In the genomic region with DNA sequence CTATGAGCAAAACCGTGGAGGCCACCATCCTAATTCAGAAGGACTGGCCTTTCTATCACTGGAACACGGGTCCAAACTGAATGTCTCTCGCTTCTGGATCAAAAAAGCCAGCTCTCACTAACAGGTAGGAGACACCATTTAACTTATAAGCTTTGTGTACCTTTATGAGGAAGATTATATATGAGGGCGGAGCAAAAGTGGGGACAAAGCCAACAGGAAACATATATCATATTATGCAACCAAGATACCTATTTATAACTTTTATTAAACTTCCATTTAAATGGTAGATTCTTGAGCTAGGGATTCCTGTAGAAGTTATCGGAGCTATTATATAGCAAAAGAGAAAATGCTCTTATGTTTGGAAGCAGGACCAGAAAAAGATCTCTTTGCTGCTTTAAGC, we compare ENCODE assay signal across 20 cellular contexts.
DNase-seq lines count a peak whose midpoint lies in the region; ATAC-seq and TF ChIP-seq lines count a peak whose summit lies in the region.
"Had no signal": no experiment of that assay in that cellular context is flagged by ENCODE, and none has a peak within 500 bp of the region (broad histone marks: within the 10 kb centered on the region; RNA-seq: fewer than 3 reads in every experiment).

No MANE protein-coding gene starts in this region.

- H3K36me3 ChIP-seq in BLaER1 = no peaks in the 10 kb centered on the region
- H3K36me3 ChIP-seq in mucosa of descending colon (ENCODE audit: low read depth) = no peaks in the 10 kb centered on the region
- H3K36me3 ChIP-seq: ascending aorta, ovary, thoracic aorta had no signal

- peak overlapping the region; percentile 91 for H3K27ac ChIP-seq in BLaER1
- H3K27ac ChIP-seq: ascending aorta, ovary, thoracic aorta had no signal

- H3K27me3 ChIP-seq in BLaER1 = no peaks in the 10 kb centered on the region
- H3K27me3 ChIP-seq: ascending aorta, ovary had no signal

- H3K36me3 Mint-ChIP-seq in WTC11 = no peaks in the 10 kb centered on the region

- POLR2A ChIA-PET in WTC11 (lab: Charles Lee) (interaction anchor here (0.8 to 1.3 kb wide), 2 partner anchors 11 to 19 kb away, joined by 3 read pairs; no protein-coding TSS in a partner anchor), HEK293T (lab: Yijun Ruan, JAX) (interaction anchor here (1.1 to 1.5 kb wide), 2 partner anchors 10 to 191 kb away, joined by 3 read pairs; a partner anchor contains a TSS)

- TF ChIP-seq CTCF in LNCaP clone FGC (IDR thresholded peaks at IDR 0.05; ENCODE audit: control insufficient read depth, extremely low read depth, insufficient read depth) = no peak
- no peak for TF ChIP-seq CTCF in WTC11 (IDR thresholded peaks at IDR 0.05)
- no peak for TF ChIP-seq CTCF in mucosa of descending colon (IDR thresholded peaks at IDR 0.05)

- no peaks in the 10 kb centered on the region for H4K20me1 ChIP-seq in BLaER1

- DNase-seq in LNCaP clone FGC (ENCODE audit: low read depth) (peak; percentile 55), WTC11 (ENCODE audit: low spot score) (no peak), mucosa of descending colon (peak in 1 of 3 donors; percentile 69), superior temporal gyrus (ENCODE audit: extremely low spot score) (no peak), HEK293T (ENCODE audit: extremely low spot score) (no peak), GM03348 (ENCODE audit: low spot score) (no peak), kidney tubule cell (ENCODE audit: low spot score) (no peak)
- DNase-seq: activated CD4-positive, alpha-beta T cell treated with anti-CD3 and anti-CD28 coated beads, Interleukin-2, amount 50 U/mL, for 4 hours; C1 segment of cervical spinal cord; effector CD8-positive, alpha-beta T cell; foreskin melanocyte; mesendoderm; NCI-H146; NCI-H524; ovary; stimulated activated CD4-positive, alpha-beta T cell treated with anti-CD3 and anti-CD28 coated beads, Interleukin-12 subunit alpha, Interleukin-12 subunit beta, amount 100 ng/mL, for 4 hours had no signal

- H3K9me3 ChIP-seq in BLaER1 (no peaks in the 10 kb centered on the region), mucosa of descending colon (no peaks in the 10 kb centered on the region)
- H3K9me3 ChIP-seq: ascending aorta, ovary, thoracic aorta had no signal

- peak overlapping the region; percentile 26; the same call in 1 of the 2 replicates for H3K27ac Mint-ChIP-seq in WTC11
- H3K27ac Mint-ChIP-seq: activated T-helper 1 cell treated with anti-CD3 and anti-CD28 coated beads, Interleukin-12 subunit alpha, Interleukin-12 subunit beta, Interleukin-2, Interleukin-4 antibody, amounts not matched to agents 30 ng/mL and 10 ng/mL and 1 ng/mL, durations not matched to agents 14 hours and 24 hours and 36 hours had no signal

- intact Hi-C loops in mucosa of descending colon (cut with DNase I, micrococcal nuclease) = no loop called here

- H3K4me3 Mint-ChIP-seq in WTC11 = no peak overlapping the region
- H3K4me3 Mint-ChIP-seq: activated T-helper 1 cell treated with anti-CD3 and anti-CD28 coated beads, Interleukin-12 subunit alpha, Interleukin-12 subunit beta, Interleukin-2, Interleukin-4 antibody, amounts not matched to agents 30 ng/mL and 10 ng/mL and 1 ng/mL, durations not matched to agents 14 hours and 24 hours and 36 hours had no signal

- CTCF ChIA-PET in WTC11 (lab: Charles Lee) (interaction anchor here (0.9 to 5.8 kb wide), 8 partner anchors 10 to 286 kb away, joined by 3 to 20 read pairs (median 4); no protein-coding TSS in a partner anchor), HEK293T (lab: Yijun Ruan, JAX) (interaction anchor here (0.6 to 1.3 kb wide), 4 partner anchors 14 to 100 kb away, joined by 3 to 6 read pairs (median 3); no protein-coding TSS in a partner anchor)

- H3K27me3 Mint-ChIP-seq in WTC11 (ENCODE audit: low read depth) = no peaks in the 10 kb centered on the region

- peak overlapping the region; percentile 66 for H3K9ac ChIP-seq in BLaER1

- ATAC-seq in WTC11 (no peak), mucosa of descending colon (peak; percentile 77)

- H3K4me3 ChIP-seq in BLaER1 = peak overlapping the region; percentile 48
- H3K4me3 ChIP-seq in LNCaP clone FGC (ENCODE audit: low read depth, low read length) = no peak overlapping the region
- no peak overlapping the region for H3K4me3 ChIP-seq in mucosa of descending colon
- H3K4me3 ChIP-seq: ascending aorta, ovary, thoracic aorta had no signal

- H3K4me2 ChIP-seq in BLaER1 = peak overlapping the region; percentile 80

- H3K4me1 Mint-ChIP-seq in WTC11 = peaks cover 66% of the 10 kb centered on the region

- H3K4me1 ChIP-seq in BLaER1 = peaks cover 59% of the 10 kb centered on the region
- peaks cover 28% of the 10 kb centered on the region for H3K4me1 ChIP-seq in mucosa of descending colon (ENCODE audit: low read depth)
- H3K4me1 ChIP-seq: ascending aorta had no signal

- no peaks in the 10 kb centered on the region for H3K9me3 Mint-ChIP-seq in WTC11
- H3K9me3 Mint-ChIP-seq: activated T-helper 1 cell treated with anti-CD3 and anti-CD28 coated beads, Interleukin-12 subunit alpha, Interleukin-12 subunit beta, Interleukin-2, Interleukin-4 antibody, amounts not matched to agents 30 ng/mL and 10 ng/mL and 1 ng/mL, durations not matched to agents 14 hours and 24 hours and 36 hours had no signal

TF ChIP-seq in WTC11, 78 proteins besides CTCF, POLR2A, EP300 and RAD21 (continues in another document):
- TF ChIP-seq, protein P1, sequence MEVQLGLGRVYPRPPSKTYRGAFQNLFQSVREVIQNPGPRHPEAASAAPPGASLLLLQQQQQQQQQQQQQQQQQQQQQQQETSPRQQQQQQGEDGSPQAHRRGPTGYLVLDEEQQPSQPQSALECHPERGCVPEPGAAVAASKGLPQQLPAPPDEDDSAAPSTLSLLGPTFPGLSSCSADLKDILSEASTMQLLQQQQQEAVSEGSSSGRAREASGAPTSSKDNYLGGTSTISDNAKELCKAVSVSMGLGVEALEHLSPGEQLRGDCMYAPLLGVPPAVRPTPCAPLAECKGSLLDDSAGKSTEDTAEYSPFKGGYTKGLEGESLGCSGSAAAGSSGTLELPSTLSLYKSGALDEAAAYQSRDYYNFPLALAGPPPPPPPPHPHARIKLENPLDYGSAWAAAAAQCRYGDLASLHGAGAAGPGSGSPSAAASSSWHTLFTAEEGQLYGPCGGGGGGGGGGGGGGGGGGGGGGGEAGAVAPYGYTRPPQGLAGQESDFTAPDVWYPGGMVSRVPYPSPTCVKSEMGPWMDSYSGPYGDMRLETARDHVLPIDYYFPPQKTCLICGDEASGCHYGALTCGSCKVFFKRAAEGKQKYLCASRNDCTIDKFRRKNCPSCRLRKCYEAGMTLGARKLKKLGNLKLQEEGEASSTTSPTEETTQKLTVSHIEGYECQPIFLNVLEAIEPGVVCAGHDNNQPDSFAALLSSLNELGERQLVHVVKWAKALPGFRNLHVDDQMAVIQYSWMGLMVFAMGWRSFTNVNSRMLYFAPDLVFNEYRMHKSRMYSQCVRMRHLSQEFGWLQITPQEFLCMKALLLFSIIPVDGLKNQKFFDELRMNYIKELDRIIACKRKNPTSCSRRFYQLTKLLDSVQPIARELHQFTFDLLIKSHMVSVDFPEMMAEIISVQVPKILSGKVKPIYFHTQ (CRISPR knock-in tag; IDR thresholded peaks at IDR 0.05) = no peak
- TF ChIP-seq, protein P2, sequence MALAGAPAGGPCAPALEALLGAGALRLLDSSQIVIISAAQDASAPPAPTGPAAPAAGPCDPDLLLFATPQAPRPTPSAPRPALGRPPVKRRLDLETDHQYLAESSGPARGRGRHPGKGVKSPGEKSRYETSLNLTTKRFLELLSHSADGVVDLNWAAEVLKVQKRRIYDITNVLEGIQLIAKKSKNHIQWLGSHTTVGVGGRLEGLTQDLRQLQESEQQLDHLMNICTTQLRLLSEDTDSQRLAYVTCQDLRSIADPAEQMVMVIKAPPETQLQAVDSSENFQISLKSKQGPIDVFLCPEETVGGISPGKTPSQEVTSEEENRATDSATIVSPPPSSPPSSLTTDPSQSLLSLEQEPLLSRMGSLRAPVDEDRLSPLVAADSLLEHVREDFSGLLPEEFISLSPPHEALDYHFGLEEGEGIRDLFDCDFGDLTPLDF (CRISPR knock-in tag; IDR thresholded peaks at IDR 0.05) = no peak
- TF ChIP-seq ATF1 (CRISPR knock-in tag; IDR thresholded peaks at IDR 0.05) = no peak
- no peak for TF ChIP-seq GTF2I (CRISPR knock-in tag; conservative IDR thresholded peaks at IDR 0.05)

TF ChIP-seq in HEK293T, 16 proteins besides CTCF, POLR2A, EP300 and RAD21:
- TF ChIP-seq FOXM1 (IDR thresholded peaks at IDR 0.05; ENCODE audit: borderline replicate concordance) = no peak
